In genomic region chr2:189762551-189763298, GRCh38 we compare ENCODE assay signal across 8 cellular contexts. TPM values are rescaled to one million over a fixed set of nuclear protein-coding genes. Genes with fewer than 3 reads are reported as not detected.
DNase-seq lines count a peak whose midpoint lies in the region; TF ChIP-seq lines count a peak whose summit lies in the region.

Gene OSGEPL1 (minus strand): TSS chr2:189762792. CDS start chr2:189761640, 1,152 bp downstream.

- TF ChIP-seq CTCF in LNCaP clone FGC (IDR thresholded peaks at IDR 0.05; ENCODE audit: control insufficient read depth, extremely low read depth, insufficient read depth) (peak; percentile 65), RWPE1 (conservative IDR thresholded peaks at IDR 0.05; ENCODE audit: low read depth) (peak; percentile 33), fibroblast of the aortic adventitia (IDR thresholded peaks at IDR 0.05; ENCODE audit: insufficient read depth, low read length) (peak; percentile 66), nephron (IDR thresholded peaks at IDR 0.05; ENCODE audit: unreplicated experiment in 3 of 3) (peak; percentile 44 to 57 (median 56))

- peak within 1 kb of the TSS; percentile 72 for H3K4me3 ChIP-seq in LNCaP clone FGC (ENCODE audit: low read depth, low read length)
- H3K4me3 ChIP-seq in fibroblast of the aortic adventitia (ENCODE audit: low read depth, low read length), result peak within 1 kb of the TSS; percentile 88

- no peaks in the 10 kb centered on the region for H3K27me3 Mint-ChIP-seq in nephron (ENCODE audit: low read depth)
- H3K27me3 Mint-ChIP-seq in stimulated activated naive CD8-positive, alpha-beta T cell treated with anti-CD3 and anti-CD28 coated beads, Interleukin-15, Interleukin-2, amounts not matched to agents 100 ng/mL and 50 ng/mL, for 24 hours, result no peaks in the 10 kb centered on the region

- POLR2A ChIA-PET in RWPE1 (lab: Yijun Ruan, JAX; ENCODE audit: low non-redundant PET), result interaction anchor here (0.6 to 0.7 kb wide), 2 partner anchors 21 to 320 kb away, joined by 3 to 7 read pairs; partner anchors contain the start of genes ORMDL1 and PMS1

- CTCF ChIA-PET in RWPE1 (lab: Yijun Ruan, JAX), result interaction anchor here (0.6 to 1.1 kb wide), 9 partner anchors 9 to 565 kb away, joined by 3 to 9 read pairs (median 3); no protein-coding TSS in a partner anchor

- DNase-seq in ELR (ENCODE audit: low read depth) (peak; percentile 93), H4 (ENCODE audit: low spot score) (peak; percentile 93), LNCaP clone FGC (ENCODE audit: low read depth) (peak; percentile 86), RWPE1 (ENCODE audit: low spot score) (peak; percentile 73), fibroblast of the aortic adventitia (ENCODE audit: low read depth) (peak; percentile 93)
- peak; percentile 84 for DNase-seq in activated effector memory CD4-positive, alpha-beta T cell treated with Interleukin-2 at 50 U/mL for 16 hours

- H3K9me3 Mint-ChIP-seq in nephron, result no peaks in the 10 kb centered on the region
- H3K9me3 Mint-ChIP-seq in stimulated activated naive CD8-positive, alpha-beta T cell treated with anti-CD3 and anti-CD28 coated beads, Interleukin-15, Interleukin-2, amounts not matched to agents 100 ng/mL and 50 ng/mL, for 24 hours, result no peaks in the 10 kb centered on the region

- H3K4me3 Mint-ChIP-seq in nephron, result peak within 1 kb of the TSS; percentile 92 to 97 (median 93)
- peak within 1 kb of the TSS; percentile 92 for H3K4me3 Mint-ChIP-seq in stimulated activated naive CD8-positive, alpha-beta T cell treated with anti-CD3 and anti-CD28 coated beads, Interleukin-15, Interleukin-2, amounts not matched to agents 100 ng/mL and 50 ng/mL, for 24 hours

- H3K27ac ChIP-seq in RWPE1, result peak within 1 kb of the TSS; percentile 96

- peak within 1 kb of the TSS; percentile 96 to 98 (median 98) for H3K27ac Mint-ChIP-seq in nephron
- H3K27ac Mint-ChIP-seq in stimulated activated naive CD8-positive, alpha-beta T cell treated with anti-CD3 and anti-CD28 coated beads, Interleukin-15, Interleukin-2, amounts not matched to agents 100 ng/mL and 50 ng/mL, for 24 hours, result peak within 1 kb of the TSS; percentile 94

- H3K36me3 Mint-ChIP-seq in nephron (ENCODE audit: low read depth), result peaks cover 21% of the 10 kb centered on the region
- peaks cover 30% of the 10 kb centered on the region for H3K36me3 Mint-ChIP-seq in stimulated activated naive CD8-positive, alpha-beta T cell treated with anti-CD3 and anti-CD28 coated beads, Interleukin-15, Interleukin-2, amounts not matched to agents 100 ng/mL and 50 ng/mL, for 24 hours (ENCODE audit: low read depth)

- peaks cover 18% of the 10 kb centered on the region for H3K4me1 Mint-ChIP-seq in nephron
- H3K4me1 Mint-ChIP-seq in stimulated activated naive CD8-positive, alpha-beta T cell treated with anti-CD3 and anti-CD28 coated beads, Interleukin-15, Interleukin-2, amounts not matched to agents 100 ng/mL and 50 ng/mL, for 24 hours (ENCODE audit: low read depth), result peaks cover 14% of the 10 kb centered on the region

RNA-seq across cellular contexts. Expression of gene OSGEPL1, which starts in this region (rescaled TPM):
- 12.3 and 15.3 TPM in 2 replicates for total RNA-seq in H4 (2014; rRNA removed; shearing (Covaris generic))
- total RNA-seq in fibroblast of the aortic adventitia (ENCODE audit: low replicate concordance), result 3.3 and 14.3 TPM in 2 replicates

Comparison
In these comparisons a context has a peak if more than half of its experiments do, and no peak if none do; other contexts are left out.
1. Peak in every context shown above with its lines: DNase-seq, H3K4me3 ChIP-seq and H3K27ac ChIP-seq.